In the genomic region with DNA sequence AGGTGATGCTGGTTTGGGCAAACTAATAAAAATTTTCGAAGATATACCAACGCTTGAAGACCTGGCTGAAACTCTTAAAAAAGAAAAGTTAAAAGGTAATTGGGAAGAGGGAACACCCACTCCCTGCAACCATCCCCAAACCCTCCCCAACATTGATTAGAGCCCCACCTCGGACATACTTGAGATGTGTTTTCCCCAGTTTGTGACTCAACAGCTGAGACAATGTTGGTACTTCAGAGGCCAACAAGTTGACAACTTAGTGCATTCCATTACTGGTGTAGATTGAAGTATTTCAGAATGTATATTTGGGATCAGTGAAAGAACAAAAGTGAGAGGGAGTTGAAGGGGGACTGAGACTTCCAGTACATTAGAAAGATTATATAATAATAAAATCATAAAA, we compare ENCODE assay signal across 10 cellular contexts. TPM values are rescaled to one million over a fixed set of nuclear protein-coding genes. Genes with fewer than 3 reads are reported as not detected.
DNase-seq lines count a peak whose midpoint lies in the region; ATAC-seq and TF ChIP-seq lines count a peak whose summit lies in the region.
"Had no signal": no experiment of that assay in that cellular context is flagged by ENCODE, and none has a peak within 500 bp of the region (broad histone marks: within the 10 kb centered on the region; RNA-seq: fewer than 3 reads in every experiment).

No MANE protein-coding gene starts in this region.

- peak overlapping the region; percentile 95 for H3K27ac Mint-ChIP-seq in activated CD4-positive, alpha-beta T cell treated with anti-CD3 and anti-CD28 coated beads, Interleukin-2, amount 10 ng/mL, durations not matched to agents 24 days and 14 days
- H3K27ac Mint-ChIP-seq in endothelial cell (ENCODE audit: unreplicated experiment), result no peak overlapping the region
- peak overlapping the region; percentile 76 for H3K27ac Mint-ChIP-seq in stimulated activated memory B cell treated with anti-CD40 and anti-IgM and Interleukin-4, amounts not matched to agents 10 μg/mL and 1 μg/mL and 100 μg/mL, for 72 hours
- H3K27ac Mint-ChIP-seq: nephron had no signal

- DNase-seq in activated CD4-positive, alpha-beta T cell treated with anti-CD3 and anti-CD28 coated beads, Interleukin-2, amount 10 ng/mL, durations not matched to agents 24 days and 14 days, result no peak
- no peak for DNase-seq in activated CD4-positive, alpha-beta T cell treated with anti-CD3 and anti-CD28 coated beads for 4 hours
- peak; percentile 85 for DNase-seq in RKO (ENCODE audit: low spot score)
- DNase-seq in endothelial cell (ENCODE audit: low spot score), result no peak
- no peak for DNase-seq in DMS79 treated with DMSO at 0.1 percent for 48 hours (lab: John Stamatoyannopoulos, UW)
- DNase-seq in germinal center (ENCODE audit: low spot score), result no peak
- DNase-seq: SK-N-SH had no signal

- H3K9me3 Mint-ChIP-seq in activated CD4-positive, alpha-beta T cell treated with anti-CD3 and anti-CD28 coated beads, Interleukin-2, amount 10 ng/mL, durations not matched to agents 24 days and 14 days, result no peaks in the 10 kb centered on the region
- H3K9me3 Mint-ChIP-seq in endothelial cell (ENCODE audit: unreplicated experiment), result peaks cover 12% of the 10 kb centered on the region
- no peaks in the 10 kb centered on the region for H3K9me3 Mint-ChIP-seq in stimulated activated memory B cell treated with anti-CD40 and anti-IgM and Interleukin-4, amounts not matched to agents 10 μg/mL and 1 μg/mL and 100 μg/mL, for 72 hours
- H3K9me3 Mint-ChIP-seq: nephron had no signal

- no peak for TF ChIP-seq CTCF in endothelial cell (IDR thresholded peaks at IDR 0.05; ENCODE audit: unreplicated experiment)

- intact Hi-C loops in activated CD4-positive, alpha-beta T cell treated with anti-CD3 and anti-CD28 coated beads, Interleukin-2, amount 10 ng/mL, durations not matched to agents 24 days and 14 days (cut with micrococcal nuclease), result loop anchor here (1.0 to 10.0 kb wide), 4 partner anchors 20 to 1630 kb away; a partner anchor contains a TSS

- H3K27me3 Mint-ChIP-seq in activated CD4-positive, alpha-beta T cell treated with anti-CD3 and anti-CD28 coated beads, Interleukin-2, amount 10 ng/mL, durations not matched to agents 24 days and 14 days, result no peaks in the 10 kb centered on the region
- H3K27me3 Mint-ChIP-seq in endothelial cell (ENCODE audit: unreplicated experiment), result no peaks in the 10 kb centered on the region
- H3K27me3 Mint-ChIP-seq in stimulated activated memory B cell treated with anti-CD40 and anti-IgM and Interleukin-4, amounts not matched to agents 10 μg/mL and 1 μg/mL and 100 μg/mL, for 72 hours, result no peaks in the 10 kb centered on the region

- H3K36me3 Mint-ChIP-seq in activated CD4-positive, alpha-beta T cell treated with anti-CD3 and anti-CD28 coated beads, Interleukin-2, amount 10 ng/mL, durations not matched to agents 24 days and 14 days (ENCODE audit: low read depth), result peaks cover 88% of the 10 kb centered on the region
- H3K36me3 Mint-ChIP-seq in endothelial cell (ENCODE audit: low read depth, unreplicated experiment), result peaks cover 75% of the 10 kb centered on the region
- peaks cover 85% of the 10 kb centered on the region for H3K36me3 Mint-ChIP-seq in stimulated activated memory B cell treated with anti-CD40 and anti-IgM and Interleukin-4, amounts not matched to agents 10 μg/mL and 1 μg/mL and 100 μg/mL, for 72 hours

- peak overlapping the region; percentile 86 for H3K4me3 Mint-ChIP-seq in activated CD4-positive, alpha-beta T cell treated with anti-CD3 and anti-CD28 coated beads, Interleukin-2, amount 10 ng/mL, durations not matched to agents 24 days and 14 days
- H3K4me3 Mint-ChIP-seq in endothelial cell (ENCODE audit: unreplicated experiment), result peak overlapping the region; percentile 76
- peak overlapping the region; percentile 89 for H3K4me3 Mint-ChIP-seq in stimulated activated memory B cell treated with anti-CD40 and anti-IgM and Interleukin-4, amounts not matched to agents 10 μg/mL and 1 μg/mL and 100 μg/mL, for 72 hours
- H3K4me3 Mint-ChIP-seq: nephron had no signal

- no peak for ATAC-seq in stimulated activated memory B cell treated with anti-CD40 and anti-IgM and Interleukin-4, amounts not matched to agents 10 μg/mL and 1 μg/mL and 100 μg/mL, for 72 hours
- ATAC-seq in GM21619 (IDR thresholded peaks at IDR 0.05; ENCODE audit: unreplicated experiment), result no peak

- peaks cover 53% of the 10 kb centered on the region for H3K4me1 Mint-ChIP-seq in activated CD4-positive, alpha-beta T cell treated with anti-CD3 and anti-CD28 coated beads, Interleukin-2, amount 10 ng/mL, durations not matched to agents 24 days and 14 days
- H3K4me1 Mint-ChIP-seq in endothelial cell (ENCODE audit: unreplicated experiment), result peaks cover 65% of the 10 kb centered on the region
- H3K4me1 Mint-ChIP-seq in stimulated activated memory B cell treated with anti-CD40 and anti-IgM and Interleukin-4, amounts not matched to agents 10 μg/mL and 1 μg/mL and 100 μg/mL, for 72 hours, result peaks cover 69% of the 10 kb centered on the region

RNA-seq across cellular contexts. Expression of a gene that starts 5.1 kb away (rescaled TPM):
- total RNA-seq in activated CD4-positive, alpha-beta T cell treated with anti-CD3 and anti-CD28 coated beads, Interleukin-2, amount 10 ng/mL, durations not matched to agents 24 days and 14 days, result 217 and 223 TPM in 2 replicates
- 258 TPM for total RNA-seq in endothelial cell (ENCODE audit: unreplicated experiment)
